In the genomic region with DNA sequence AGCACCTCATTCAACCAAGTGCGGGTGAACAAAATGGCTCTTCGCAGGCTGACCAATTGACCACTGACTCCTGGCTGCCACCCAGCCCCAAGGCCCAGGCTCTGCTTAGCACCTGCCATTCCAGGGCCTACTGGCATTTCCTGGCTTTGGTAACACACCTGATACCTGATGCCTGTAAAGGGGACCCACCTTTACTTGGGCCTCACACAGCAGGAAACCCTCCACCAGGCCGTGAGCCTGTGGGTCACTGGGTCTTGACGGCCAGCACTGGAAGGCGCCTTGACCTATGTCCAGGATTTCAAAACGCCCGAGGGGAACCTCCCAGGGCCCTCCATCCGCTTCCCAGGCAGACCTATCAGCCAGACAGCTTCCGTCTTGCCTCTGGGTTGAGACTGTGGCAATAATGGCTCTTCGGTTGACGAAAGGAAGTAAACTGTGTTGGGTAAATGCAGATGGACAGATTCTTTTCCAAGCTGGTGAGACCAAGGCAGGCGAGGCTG, we compare ENCODE assay signal across 19 cellular contexts. TPM values are rescaled to one million over a fixed set of nuclear protein-coding genes. Genes with fewer than 3 reads are reported as not detected.
A peak's percentile ranks its signal among the peaks of the same experiment; 100 is the strongest.
DNase-seq lines count a peak whose midpoint lies in the region; ATAC-seq, FAIRE-seq and TF ChIP-seq lines count a peak whose summit lies in the region.
"Had no signal": no experiment of that assay in that cellular context is flagged by ENCODE, and none has a peak within 500 bp of the region (broad histone marks: within the 10 kb centered on the region; RNA-seq: fewer than 3 reads in every experiment).

No MANE protein-coding gene starts in this region.

- no peaks in the 10 kb centered on the region for H3K79me2 ChIP-seq in K562 (ENCODE audit: control insufficient read depth, insufficient read depth, low read length)

- H3K27me3 ChIP-seq in K562 (ENCODE audit: control insufficient read depth in 2 of 2, insufficient read depth in 2 of 2, low read length in 2 of 2), result no peaks in the 10 kb centered on the region
- H3K27me3 ChIP-seq in lung (ENCODE audit: control insufficient read depth, insufficient read depth), result no peaks in the 10 kb centered on the region
- no peaks in the 10 kb centered on the region for H3K27me3 ChIP-seq in upper lobe of left lung
- H3K27me3 ChIP-seq: dorsolateral prefrontal cortex, heart left ventricle, ovary had no signal

- no peak overlapping the region for H2AFZ ChIP-seq in K562 (ENCODE audit: low read depth, low read length)

- H3K4me1 ChIP-seq in K562 (replicated peaks in 1 of 2; ENCODE audit: control insufficient read depth in 2 of 2, insufficient read depth in 2 of 2, low read length in 2 of 2) (peaks cover 6 to 17% of the 10 kb centered on the region in 2 experiments; a peak in 4 of 5 replicates), lung (ENCODE audit: control insufficient read depth in 2 of 2, insufficient read depth in 2 of 2, low read length in 2 of 2) (peaks cover 0 to 7% of the 10 kb centered on the region in 2 donors), upper lobe of left lung (peaks cover under 1 to 7% (median 4%) of the 10 kb centered on the region in 4 donors)

- in situ Hi-C loops in K562 (cut with MboI), result no loop called here

- FAIRE-seq in K562 (lab: Jason Lieb, UNC), result no peak
- FAIRE-seq: GM18507, islet of Langerhans, small intestine had no signal

- H3K9ac ChIP-seq in K562 (ENCODE audit: insufficient read depth in 1 of 2, low read depth in 2 of 2, low read length in 2 of 2), result peak overlapping the region in 1 of 2 experiments; percentile 76; a peak in 1 of 4 replicates

- BruUV-seq in K562 (replicated peaks; lab: Mats Ljungman, UMichigan), result no TSS peak

- WGBS in K562 (ENCODE audit: insufficient coverage, low coverage, missing lambda C conversion rate), result 83% methylated on average over 10 of the region's 12 CpGs
- 46 to 76% methylated on average over 12 of the region's 12 CpGs for WGBS in lung, 2 donors
- 76 to 80% methylated on average over 9 of the region's 12 CpGs for WGBS in upper lobe of left lung, 2 donors

- H3K9me1 ChIP-seq in K562 (ENCODE audit: control insufficient read depth, insufficient read depth, low read length), result no peaks in the 10 kb centered on the region

- intact Hi-C loops in Right ventricle myocardium superior (cut with DNase I), result no loop called here
- intact Hi-C loops in Right ventricle myocardium inferior (cut with DNase I), result no loop called here
- intact Hi-C loops in K562 (cut with micrococcal nuclease), result no loop called here

- no peaks in the 10 kb centered on the region for H4K20me1 ChIP-seq in K562 (replicated peaks; ENCODE audit: control insufficient read depth, insufficient read depth, low read length)

- H3K27ac ChIP-seq in K562 (ENCODE audit: extremely low read depth, low read depth, low read length), result no peak overlapping the region
- H3K27ac ChIP-seq in lung (ENCODE audit: low read depth in 1 of 2, low read length in 1 of 2), result peak overlapping the region in 1 of 2 donors; percentile 52
- peak overlapping the region; percentile 17 to 71 (median 42) for H3K27ac ChIP-seq in upper lobe of left lung

- H3K36me3 ChIP-seq in K562 (ENCODE audit: control insufficient read depth, insufficient read depth, low read length) (peaks cover 21% of the 10 kb centered on the region; the same call in 1 of the 3 replicates), lung (ENCODE audit: control insufficient read depth in 2 of 2, insufficient read depth in 2 of 2, low read length in 2 of 2) (peaks cover 4 to 47% of the 10 kb centered on the region in 2 donors), upper lobe of left lung (peaks cover 11 to 48% (median 33%) of the 10 kb centered on the region in 4 donors)
- H3K36me3 ChIP-seq: ovary had no signal

- no peak overlapping the region for H3K4me2 ChIP-seq in K562 (ENCODE audit: insufficient read depth, low read length)

- H3K9me3 ChIP-seq in K562 (replicated peaks; ENCODE audit: control insufficient read depth, insufficient read depth, low read depth, low read length), result no peaks in the 10 kb centered on the region
- no peaks in the 10 kb centered on the region for H3K9me3 ChIP-seq in lung (ENCODE audit: control insufficient read depth in 2 of 2, insufficient read depth in 1 of 2, low read length in 1 of 2)
- no peaks in the 10 kb centered on the region for H3K9me3 ChIP-seq in upper lobe of left lung
- H3K9me3 ChIP-seq: heart left ventricle, ovary had no signal

- TF ChIP-seq RAD21 in K562 (CRISPR knock-in tag; conservative IDR thresholded peaks at IDR 0.05 in 1 of 2, IDR thresholded peaks at IDR 0.05 in 1 of 2), result no peak

- TF ChIP-seq POLR2A in K562 (conservative IDR thresholded peaks at IDR 0.05) (no peak), upper lobe of left lung (IDR thresholded peaks at IDR 0.05) (no peak)

- no peak for TF ChIP-seq CTCF in K562 (IDR thresholded peaks at IDR 0.05 in 2 of 3, conservative IDR thresholded peaks at IDR 0.05 in 1 of 3; ENCODE audit: insufficient read depth in 2 of 3, low read depth in 1 of 3, low read length in 3 of 3)
- TF ChIP-seq CTCF in lung (IDR thresholded peaks at IDR 0.05; ENCODE audit: control extremely low read depth, extremely low read depth), result no peak
- no peak for TF ChIP-seq CTCF in upper lobe of left lung (IDR thresholded peaks at IDR 0.05)
- no peak for TF ChIP-seq CTCF in GM20000 (IDR thresholded peaks at IDR 0.05; ENCODE audit: extremely low read depth, missing control alignments)

- ATAC-seq in Right ventricle myocardium superior (ENCODE audit: poor library complexity), result peak; percentile 13
- ATAC-seq in Right ventricle myocardium inferior, result no peak
- ATAC-seq in K562, result no peak
- ATAC-seq in lung (ENCODE audit: insufficient read depth, low FRiP score), result no peak
- peak; percentile 31 to 34 for ATAC-seq in upper lobe of left lung (ENCODE audit: low FRiP score in 2 of 2)
- no peak for ATAC-seq in HG02885 (IDR thresholded peaks at IDR 0.05; ENCODE audit: poor library complexity, unreplicated experiment)
- no peak for ATAC-seq in GM18520 (IDR thresholded peaks at IDR 0.05; ENCODE audit: unreplicated experiment)

- POLR2A ChIA-PET in K562 (lab: Yijun Ruan, JAX), result interaction anchor here (0.7 kb wide), 1 partner anchor 55 kb away, joined by 3 read pairs; no protein-coding TSS in a partner anchor

- TF ChIP-seq EP300 in K562 (IDR thresholded peaks at IDR 0.05; ENCODE audit: low read length) (no peak), upper lobe of left lung (IDR thresholded peaks at IDR 0.05) (no peak)

- DNase-seq in Right ventricle myocardium superior (no peak), Right ventricle myocardium inferior (ENCODE audit: missing footprints) (no peak), K562 (ENCODE audit: extremely low read depth in 1 of 4, low spot score in 3 of 4) (no peak), lung (ENCODE audit: low spot score) (peak; percentile 46), upper lobe of left lung (peak in 1 of 2 donors; percentile 49), GM20000 (ENCODE audit: low spot score) (no peak)
- DNase-seq: activated naive CD4-positive, alpha-beta T cell treated with Interleukin-2 at 50 U/mL for 16 hours; CD4-positive, CD25-positive, alpha-beta regulatory T cell; DMS53; dorsolateral prefrontal cortex; heart left ventricle; NCI-H526 treated with DMSO at 0.1 percent for 48 hours; SHP77 treated with DMSO at 0.1 percent for 48 hours had no signal

- CTCF ChIA-PET in K562 (lab: Yijun Ruan, JAX; ENCODE audit: low intra/inter-chr PET ratio), result no interaction called here

- no peak overlapping the region for H3K4me3 ChIP-seq in K562
- no peak overlapping the region for H3K4me3 ChIP-seq in lung
- no peak overlapping the region for H3K4me3 ChIP-seq in upper lobe of left lung
- H3K4me3 ChIP-seq: dorsolateral prefrontal cortex, heart left ventricle, ovary had no signal

RNA-seq across cellular contexts. Expression of a gene that starts 16.8 kb away (rescaled TPM):
- 42.2 TPM for total RNA-seq in Right ventricle myocardium superior
- total RNA-seq in Right ventricle myocardium inferior, result 43.1 TPM
- 16.3 and 42.3 TPM in 2 replicates for total RNA-seq in K562 (2011; cell fraction: chromatin; rRNA removed; ENCODE audit: low replicate concordance)
- 20.4 and 25.5 TPM in 2 replicates for total RNA-seq in K562 (2011; cell fraction: nucleolus; rRNA removed)
- total RNA-seq in K562 (2011; cell fraction: nucleoplasm; rRNA removed), result 21.6 and 32.1 TPM in 2 replicates
- total RNA-seq in K562 (2014; rRNA removed), result 8.4 and 9.6 TPM in 2 replicates
- total RNA-seq in K562 (2014; rRNA removed; fragmentation: Illumina TruSeq; extraction: Trizol), result 4.0 and 5.5 TPM in 2 replicates
- total RNA-seq in K562 (2015; rRNA removed; fragmentation: Illumina TruSeq; extraction: Trizol), result 6.2 and 6.7 TPM in 2 replicates
- total RNA-seq in K562 (2021), result 22.7 and 25.1 TPM in 2 replicates
- 4.9 and 12.2 TPM in 2 replicates for polyA plus RNA-seq in K562 (2011; rRNA removed)
- polyA plus RNA-seq in K562 (2011; cell fraction: cytosol; rRNA removed), result 8.3 and 11.2 TPM in 2 replicates
- 16.1 and 21.6 TPM in 2 replicates for polyA plus RNA-seq in K562 (2011; cell fraction: nucleus; rRNA removed)
- polyA plus RNA-seq in K562 (2012), result 14.8 and 20.5 TPM in 2 replicates
- 14.2 and 16.4 TPM in 2 replicates for polyA plus RNA-seq in K562 (2014; fragmentation: Illumina TruSeq; extraction: Trizol)
- under 1 TPM; 0.31 to 0.38 TPM for polyA plus RNA-seq in K562 (2014; fragmentation: Nextera tagmentation; extraction: Ambion mirVana)
- polyA plus RNA-seq in K562 (2014; rRNA removed), result 10.1 and 14.1 TPM in 2 replicates
- polyA minus RNA-seq in K562 (2011; rRNA and poly(A)+ RNA removed), result 6.7 and 7.8 TPM in 2 replicates
- polyA minus RNA-seq in K562 (2011; cell fraction: cytosol; rRNA and poly(A)+ RNA removed), result 12.2 and 15.7 TPM in 2 replicates
- polyA minus RNA-seq in K562 (2011; cell fraction: nucleus; rRNA and poly(A)+ RNA removed), result 5.1 and 5.8 TPM in 2 replicates
- 10 to 100 TPM; 39.9 to 82.4 TPM for total RNA-seq in lung
- polyA plus RNA-seq in lung, result 10 to 100 TPM; 26.3 to 39.9 TPM
- total RNA-seq in upper lobe of left lung, result 100 to 1,000 TPM in 1 of 6 donors, 10 to 100 TPM in 5; 47.5 to 141 (median 72.1) TPM

RNA-seq across cellular contexts. Expression of a gene that starts 27.6 kb away (rescaled TPM):
- total RNA-seq in Right ventricle myocardium superior (65.7 TPM), Right ventricle myocardium inferior (55.4 TPM), K562 (2014; rRNA removed) (41.3 and 55.7 TPM in 2 replicates), K562 (2014; rRNA removed; fragmentation: Illumina TruSeq; extraction: Trizol) (18.0 and 22.5 TPM in 2 replicates), K562 (2015; rRNA removed; fragmentation: Illumina TruSeq; extraction: Trizol) (33.1 and 34.4 TPM in 2 replicates), K562 (2021) (61.0 and 62.8 TPM in 2 replicates), lung (100 to 1,000 TPM; 118 to 121 TPM), upper lobe of left lung (100 to 1,000 TPM in 5 of 6 donors, 10 to 100 TPM in 1; 94.1 to 345 (median 123) TPM)
- 112 and 292 TPM in 2 replicates for total RNA-seq in K562 (2011; cell fraction: chromatin; rRNA removed; ENCODE audit: low replicate concordance)
- total RNA-seq in K562 (2011; cell fraction: nucleolus; rRNA removed), result 149 and 193 TPM in 2 replicates
- total RNA-seq in K562 (2011; cell fraction: nucleoplasm; rRNA removed), result 126 and 139 TPM in 2 replicates
- polyA plus RNA-seq in K562 (2011; rRNA removed) (64.0 and 77.0 TPM in 2 replicates), K562 (2014; fragmentation: Illumina TruSeq; extraction: Trizol) (64.0 and 73.3 TPM in 2 replicates), K562 (2014; fragmentation: Nextera tagmentation; extraction: Ambion mirVana) (1 to 10 TPM; 2.7 to 3.8 TPM), K562 (2014; rRNA removed) (65.6 and 70.0 TPM in 2 replicates), lung (100 to 1,000 TPM in 1 of 2 donors, 10 to 100 TPM in 1; 87.2 to 106 TPM)
- polyA plus RNA-seq in K562 (2011; cell fraction: cytosol; rRNA removed), result 83.0 and 121 TPM in 2 replicates
- 148 and 215 TPM in 2 replicates for polyA plus RNA-seq in K562 (2011; cell fraction: nucleus; rRNA removed)
- 34.2 and 69.8 TPM in 2 replicates for polyA plus RNA-seq in K562 (2012)
- polyA minus RNA-seq in K562 (2011; rRNA and poly(A)+ RNA removed), result 36.0 and 61.3 TPM in 2 replicates
- 48.1 and 53.3 TPM in 2 replicates for polyA minus RNA-seq in K562 (2011; cell fraction: cytosol; rRNA and poly(A)+ RNA removed)
- 48.2 and 49.9 TPM in 2 replicates for polyA minus RNA-seq in K562 (2011; cell fraction: nucleus; rRNA and poly(A)+ RNA removed)

Comparison
In these comparisons a context has a peak if more than half of its experiments do, and no peak if none do; other contexts are left out.
1. ATAC-seq: peak in Right ventricle myocardium superior (single experiment) and upper lobe of left lung (2 of 2); none in Right ventricle myocardium inferior (single experiment), K562 (single experiment), lung (single experiment), HG02885 (single experiment) and GM18520 (single experiment).